In genomic region chr1:23772049-23772853, GRCh38 we compare ENCODE assay signal across 8 cellular contexts. TPM values are rescaled to one million over a fixed set of nuclear protein-coding genes. Genes with fewer than 3 reads are reported as not detected.
DNase-seq lines count a peak whose midpoint lies in the region; ATAC-seq, FAIRE-seq and TF ChIP-seq lines count a peak whose summit lies in the region.

No MANE protein-coding gene starts in this region.

- H3K9me3 Mint-ChIP-seq in CD4-positive, CD25-positive, alpha-beta regulatory T cell, result no peaks in the 10 kb centered on the region
- no peaks in the 10 kb centered on the region for H3K9me3 Mint-ChIP-seq in MCF 10A (ENCODE audit: unreplicated experiment)

- H3K4me3 ChIP-seq in CD4-positive, CD25-positive, alpha-beta regulatory T cell (ENCODE audit: low read depth, low read length), result no peak overlapping the region
- H3K4me3 ChIP-seq in WERI-Rb-1 (ENCODE audit: low read depth, low read length) (no peak overlapping the region), kidney (ENCODE audit: low read length in 2 of 2) (peak overlapping the region in 1 of 2 donors; percentile 4)

- H3K27me3 ChIP-seq in CD4-positive, CD25-positive, alpha-beta regulatory T cell (ENCODE audit: control insufficient read depth, insufficient read depth, low read length), result no peaks in the 10 kb centered on the region
- no peaks in the 10 kb centered on the region for H3K27me3 ChIP-seq in WERI-Rb-1 (ENCODE audit: insufficient read depth, low read depth, severe bottlenecking)

- TF ChIP-seq CTCF in WERI-Rb-1 (IDR thresholded peaks at IDR 0.05; ENCODE audit: low read depth, low read length) (peak; percentile 94), MCF 10A (IDR thresholded peaks at IDR 0.05; ENCODE audit: unreplicated experiment) (peak; percentile 92), kidney (IDR thresholded peaks at IDR 0.05; ENCODE audit: borderline replicate concordance, extremely low read depth, insufficient read depth) (peak; percentile 95)

- H3K4me3 Mint-ChIP-seq in CD4-positive, CD25-positive, alpha-beta regulatory T cell, result no peak overlapping the region
- no peak overlapping the region for H3K4me3 Mint-ChIP-seq in MCF 10A (ENCODE audit: unreplicated experiment)

- no peak overlapping the region for H3K9ac ChIP-seq in kidney (ENCODE audit: low read length in 2 of 2)

- no peaks in the 10 kb centered on the region for H3K9me3 ChIP-seq in CD4-positive, CD25-positive, alpha-beta regulatory T cell (ENCODE audit: control insufficient read depth in 2 of 2, low read length in 2 of 2)
- H3K9me3 ChIP-seq in WERI-Rb-1 (ENCODE audit: severe bottlenecking) (no peaks in the 10 kb centered on the region), kidney (ENCODE audit: control insufficient read depth in 1 of 2, low read length in 2 of 2) (no peaks in the 10 kb centered on the region)

- BruUV-seq in MCF 10A (replicated peaks; lab: Mats Ljungman, UMichigan), result no TSS peak

- DNase-seq in CD4-positive, CD25-positive, alpha-beta regulatory T cell, result peak; percentile 73 to 87 (median 79)
- peak; percentile 83 for DNase-seq in HEK293T (ENCODE audit: extremely low spot score)
- peak; percentile 88 for DNase-seq in NCI-H2196 (lab: John Stamatoyannopoulos, UW; ENCODE audit: unreplicated experiment)
- peak; percentile 89 for DNase-seq in WERI-Rb-1
- DNase-seq in MCF 10A (ENCODE audit: unreplicated experiment), result peak; percentile 86
- DNase-seq in kidney, result peak; percentile 94
- peak; percentile 80 to 85 for DNase-seq in stimulated activated CD4-positive, alpha-beta T cell treated with anti-CD3 and anti-CD28 coated beads, Interleukin-1b, Interleukin-23, amount 100 ng/mL, for 4 hours (ENCODE audit: low read depth in 2 of 2)

- no peaks in the 10 kb centered on the region for H3K4me1 ChIP-seq in CD4-positive, CD25-positive, alpha-beta regulatory T cell (ENCODE audit: control insufficient read depth, insufficient read depth, low read length, poor library complexity, severe bottlenecking)
- peaks cover 0 to 9% of the 10 kb centered on the region in 2 donors for H3K4me1 ChIP-seq in kidney (ENCODE audit: control insufficient read depth in 1 of 2, insufficient read depth in 1 of 2, low read depth in 1 of 2, low read length in 2 of 2)

- H3K27ac ChIP-seq in CD4-positive, CD25-positive, alpha-beta regulatory T cell (ENCODE audit: insufficient read depth, low read length, poor library complexity, severe bottlenecking), result no peak overlapping the region
- H3K27ac ChIP-seq in WERI-Rb-1 (no peak overlapping the region), kidney (ENCODE audit: low read depth in 2 of 2, low read length in 2 of 2) (no peak overlapping the region)

- peaks cover 4% of the 10 kb centered on the region for H3K36me3 ChIP-seq in CD4-positive, CD25-positive, alpha-beta regulatory T cell (ENCODE audit: control insufficient read depth, insufficient read depth, low read length)
- no peaks in the 10 kb centered on the region for H3K36me3 ChIP-seq in WERI-Rb-1
- peaks cover 0 to 3% of the 10 kb centered on the region in 2 donors for H3K36me3 ChIP-seq in kidney (ENCODE audit: control insufficient read depth in 1 of 2, insufficient read depth in 2 of 2, low read length in 2 of 2)

- peaks cover 6% of the 10 kb centered on the region for H3K36me3 Mint-ChIP-seq in CD4-positive, CD25-positive, alpha-beta regulatory T cell
- peaks cover 20% of the 10 kb centered on the region for H3K36me3 Mint-ChIP-seq in MCF 10A (ENCODE audit: insufficient read depth, unreplicated experiment)

- CTCF ChIA-PET in HEK293T (lab: Yijun Ruan, JAX), result interaction anchor here (0.6 to 1.8 kb wide), 12 partner anchors 8 to 251 kb away, joined by 3 to 13 read pairs (median 4); no protein-coding TSS in a partner anchor
- CTCF ChIA-PET in MCF 10A (lab: Yijun Ruan, JAX), result interaction anchor here (0.6 to 2.8 kb wide), 30 partner anchors 9 to 342 kb away, joined by 3 to 32 read pairs (median 4); partner anchors contain the start of gene CNR2

- H3K27me3 Mint-ChIP-seq in CD4-positive, CD25-positive, alpha-beta regulatory T cell, result no peaks in the 10 kb centered on the region
- H3K27me3 Mint-ChIP-seq in MCF 10A (ENCODE audit: insufficient read depth, unreplicated experiment), result no peaks in the 10 kb centered on the region

- no peak for FAIRE-seq in kidney (lab: Jason Lieb, UNC)

- no peak overlapping the region for H3K27ac Mint-ChIP-seq in CD4-positive, CD25-positive, alpha-beta regulatory T cell
- H3K27ac Mint-ChIP-seq in MCF 10A (ENCODE audit: low read depth, unreplicated experiment), result no peak overlapping the region

- peaks cover 0 to 32% (median 13%) of the 10 kb centered on the region in 4 donors for H3K4me1 Mint-ChIP-seq in CD4-positive, CD25-positive, alpha-beta regulatory T cell
- H3K4me1 Mint-ChIP-seq in MCF 10A (ENCODE audit: insufficient read depth, unreplicated experiment), result no peaks in the 10 kb centered on the region

- POLR2A ChIA-PET in HEK293T (lab: Yijun Ruan, JAX) (interaction anchor here (0.9 to 1.3 kb wide), 3 partner anchors 29 to 144 kb away, joined by 3 to 7 read pairs (median 4); partner anchors contain the start of genes ELOA and HMGCL), MCF 10A (lab: Yijun Ruan, JAX) (interaction anchor here (0.5 to 1.4 kb wide), 12 partner anchors 11 to 347 kb away, joined by 3 to 11 read pairs (median 4); partner anchors contain the start of genes GALE and LYPLA2)

- intact Hi-C loops in MCF 10A (cut with micrococcal nuclease) (loop anchor here (2.0 kb wide), 1 partner anchor 145 kb away; no protein-coding TSS in a partner anchor), kidney (cut with DNase I) (no loop called here)

- ATAC-seq in CD4-positive, CD25-positive, alpha-beta regulatory T cell (ENCODE audit: low read depth in 2 of 2), result peak; percentile 91 to 96
- ATAC-seq in HG03045 (IDR thresholded peaks at IDR 0.05; ENCODE audit: unreplicated experiment), result no peak

TF ChIP-seq in HEK293T, 16 proteins besides CTCF, POLR2A, EP300 and RAD21:
- TF ChIP-seq ELF4 (IDR thresholded peaks at IDR 0.05), result no peak
- no peak for TF ChIP-seq SP1 (IDR thresholded peaks at IDR 0.05)
- no peak for TF ChIP-seq ZNF384 (IDR thresholded peaks at IDR 0.05)
- no peak for TF ChIP-seq FOXK2 (IDR thresholded peaks at IDR 0.05)
- TF ChIP-seq NFRKB (IDR thresholded peaks at IDR 0.05), result no peak
- TF ChIP-seq ARNT (IDR thresholded peaks at IDR 0.05), result no peak
- no peak for TF ChIP-seq BHLHE40 (IDR thresholded peaks at IDR 0.05; ENCODE audit: borderline replicate concordance)
- TF ChIP-seq TARDBP (IDR thresholded peaks at IDR 0.05), result no peak
- no peak for TF ChIP-seq L3MBTL2 (conservative IDR thresholded peaks at IDR 0.05)
- no peak for TF ChIP-seq LEF1 (IDR thresholded peaks at IDR 0.05; ENCODE audit: borderline replicate concordance)
- TF ChIP-seq PKNOX1 (IDR thresholded peaks at IDR 0.05), result no peak
- no peak for TF ChIP-seq FOXA1 (IDR thresholded peaks at IDR 0.05)
- no peak for TF ChIP-seq CTBP1 (IDR thresholded peaks at IDR 0.05; ENCODE audit: borderline replicate concordance)
- TF ChIP-seq SUZ12 (IDR thresholded peaks at IDR 0.05), result no peak
- no peak for TF ChIP-seq FOXM1 (IDR thresholded peaks at IDR 0.05; ENCODE audit: borderline replicate concordance)
- TF ChIP-seq HDGF (IDR thresholded peaks at IDR 0.05; ENCODE audit: borderline replicate concordance), result no peak

RNA-seq across cellular contexts. Expression of gene PITHD1, which starts 6.0 kb away (rescaled TPM):
- 85.8 TPM for total RNA-seq in CD4-positive, CD25-positive, alpha-beta regulatory T cell
- 10 to 100 TPM; 72.6 to 98.9 (median 78.1) TPM for polyA plus RNA-seq in CD4-positive, CD25-positive, alpha-beta regulatory T cell
- 37.7 and 37.8 TPM in 2 replicates for total RNA-seq in MCF 10A (2022)
- total RNA-seq in kidney, result 40.4 TPM
- 57.7 TPM for polyA plus RNA-seq in kidney (ENCODE audit: insufficient read depth, low read depth, low replicate concordance)

RNA-seq across cellular contexts. Expression of gene LYPLA2, which starts 18.7 kb away (rescaled TPM):
- total RNA-seq in CD4-positive, CD25-positive, alpha-beta regulatory T cell, result 50.4 TPM
- 100 to 1,000 TPM in 2 of 4 donors, 10 to 100 TPM in 2; 84.4 to 111 (median 100) TPM for polyA plus RNA-seq in CD4-positive, CD25-positive, alpha-beta regulatory T cell
- total RNA-seq in MCF 10A (2022) (27.8 and 35.7 TPM in 2 replicates), kidney (71.3 TPM)
- polyA plus RNA-seq in kidney (ENCODE audit: insufficient read depth, low read depth, low replicate concordance), result 133 TPM

RNA-seq across cellular contexts. Expression of gene GALE, which starts 28.3 kb away (rescaled TPM):
- total RNA-seq in CD4-positive, CD25-positive, alpha-beta regulatory T cell, result 7.0 TPM
- 10 to 100 TPM in 1 of 4 donors, 1 to 10 TPM in 3; 8.0 to 10.3 (median 9.8) TPM for polyA plus RNA-seq in CD4-positive, CD25-positive, alpha-beta regulatory T cell
- total RNA-seq in MCF 10A (2022) (112 and 143 TPM in 2 replicates), kidney (68.1 TPM)
- 73.7 TPM for polyA plus RNA-seq in kidney (ENCODE audit: insufficient read depth, low read depth, low replicate concordance)

RNA-seq across cellular contexts. Expression of gene ELOA, which starts 29.0 kb away (rescaled TPM):
- total RNA-seq in CD4-positive, CD25-positive, alpha-beta regulatory T cell, result 42.0 TPM
- polyA plus RNA-seq in CD4-positive, CD25-positive, alpha-beta regulatory T cell, result 10 to 100 TPM; 22.6 to 34.3 (median 29.0) TPM
- total RNA-seq in MCF 10A (2022) (68.3 and 69.1 TPM in 2 replicates), kidney (39.1 TPM)
- 13.7 TPM for polyA plus RNA-seq in kidney (ENCODE audit: insufficient read depth, low read depth, low replicate concordance)

RNA-seq across cellular contexts. Expression of gene HMGCL, which starts 53.0 kb away (rescaled TPM):
- 15.7 TPM for total RNA-seq in CD4-positive, CD25-positive, alpha-beta regulatory T cell
- polyA plus RNA-seq in CD4-positive, CD25-positive, alpha-beta regulatory T cell, result 10 to 100 TPM; 36.3 to 40.5 (median 37.4) TPM
- 30.4 and 39.3 TPM in 2 replicates for total RNA-seq in MCF 10A (2022)
- 51.5 TPM for total RNA-seq in kidney
- 205 TPM for polyA plus RNA-seq in kidney (ENCODE audit: insufficient read depth, low read depth, low replicate concordance)
